In the genomic region with DNA sequence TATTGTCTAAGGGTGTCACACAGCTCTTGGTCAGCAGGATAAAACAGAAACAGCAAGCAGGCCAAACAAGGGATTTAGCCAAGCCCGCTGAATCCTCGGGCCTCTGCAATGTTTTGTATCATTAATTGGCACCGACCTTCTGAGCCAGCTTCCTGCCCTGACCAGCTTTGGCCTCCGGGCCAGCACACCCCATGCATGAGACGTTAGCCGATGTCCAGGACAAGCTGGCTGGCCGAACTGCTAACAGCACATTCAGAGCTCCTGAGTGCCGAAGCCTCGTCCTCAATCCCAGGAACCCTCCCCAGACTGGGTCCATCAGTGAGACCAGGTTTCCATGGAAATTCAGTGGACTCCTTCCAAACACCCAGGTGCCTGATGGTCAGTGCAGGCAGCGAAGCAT, we compare ENCODE assay signal across 12 cellular contexts.
"Had no signal": no experiment of that assay in that cellular context is flagged by ENCODE, and none has a peak within 500 bp of the region (broad histone marks: within the 10 kb centered on the region; RNA-seq: fewer than 3 reads in every experiment).

No MANE protein-coding gene starts in this region.

- FAIRE-seq: urothelium cell line had no signal

- H3K36me3 ChIP-seq: prostate gland, spleen, thyroid gland had no signal

- H3K27ac ChIP-seq: prostate gland, spleen, thyroid gland had no signal

- H3K9me3 ChIP-seq: prostate gland, spleen, thyroid gland had no signal

- ATAC-seq: activated CD4-positive, alpha-beta T cell treated with anti-CD3 and anti-CD28 coated beads for 36 hours; activated naive CD4-positive, alpha-beta T cell treated with anti-CD3 and anti-CD28 coated beads, Interleukin-2, amount 50 U/mL, for 72 hours; sciatic nerve had no signal

- DNase-seq: activated CD4-positive, alpha-beta memory T cell treated with anti-CD3 and anti-CD28 coated beads for 36 hours; activated CD4-positive, alpha-beta T cell treated with anti-CD3 and anti-CD28 coated beads for 36 hours; activated effector memory CD4-positive, alpha-beta T cell treated with Interleukin-2 at 50 U/mL for 16 hours; activated T-cell treated with anti-CD3 and anti-CD28 coated beads, Interleukin-2, amount 50 U/mL, for 24 hours; nephron progenitor cell; spleen; thyroid gland had no signal

- H3K4me3 ChIP-seq: dorsolateral prefrontal cortex, prostate gland, spleen, thyroid gland had no signal

- H3K4me1 ChIP-seq: prostate gland, thyroid gland had no signal

- H3K27me3 ChIP-seq: thyroid gland had no signal
